27 cellular contexts compared by ENCODE assay signal in the genomic region with DNA sequence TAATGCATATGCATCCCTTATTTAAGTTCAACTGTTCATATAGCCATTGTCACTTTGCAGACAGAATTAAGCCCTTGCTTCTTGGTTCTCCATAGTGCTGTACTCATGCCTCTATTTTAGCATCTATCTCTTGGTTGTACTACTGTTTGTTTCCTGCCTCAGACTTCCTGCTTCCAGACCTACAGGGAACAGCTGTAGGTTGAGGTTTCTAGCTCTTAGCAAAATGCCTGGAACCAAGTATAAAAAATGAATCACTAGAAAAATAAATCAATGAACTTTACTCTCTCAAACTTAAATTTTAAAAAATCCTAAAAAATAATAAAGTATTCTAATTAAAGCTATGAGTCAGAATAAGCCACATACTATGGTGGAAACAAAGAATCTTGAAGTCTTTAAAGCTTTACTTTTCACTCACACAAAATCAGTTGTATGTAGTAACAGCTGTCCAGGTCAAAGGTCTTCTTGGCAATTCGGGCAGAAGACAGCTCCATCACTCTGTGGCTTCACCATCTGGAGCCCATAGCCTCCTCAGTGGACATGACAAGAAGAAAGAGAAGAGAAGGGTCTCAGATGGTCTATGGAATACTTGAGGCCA.
"Had no signal": no experiment of that assay in that cellular context is flagged by ENCODE, and none has a peak within 500 bp of the region (broad histone marks: within the 10 kb centered on the region; RNA-seq: fewer than 3 reads in every experiment).

No MANE protein-coding gene starts in this region.

- H3K4me1 Mint-ChIP-seq: activated naive CD8-positive, alpha-beta T cell treated with anti-CD3 and anti-CD28 coated beads for 36 hours had no signal

- ATAC-seq: activated CD4-positive, CD25-positive, alpha-beta regulatory T cell treated with anti-CD3 and anti-CD28 coated beads, Interleukin-2, amount 50 U/mL, for 24 hours; activated CD8-positive, alpha-beta T cell treated with anti-CD3 and anti-CD28 coated beads, Interleukin-2, amount 10 ng/mL, durations not matched to agents 7 days and 5 days; body of pancreas; Panc1; SK-N-SH treated with all-trans-retinoic acid at 6 μM for 48 hours had no signal

- H3K27me3 Mint-ChIP-seq: activated naive CD8-positive, alpha-beta T cell treated with anti-CD3 and anti-CD28 coated beads for 36 hours had no signal

- H3K36me3 Mint-ChIP-seq: activated naive CD8-positive, alpha-beta T cell treated with anti-CD3 and anti-CD28 coated beads for 36 hours had no signal

- H3K27me3 ChIP-seq: body of pancreas, SJSA1 had no signal

- H3K9me3 ChIP-seq: body of pancreas, SJSA1 had no signal

- H3K27ac ChIP-seq: body of pancreas, RWPE1, SJSA1 had no signal

- DNase-seq: activated CD4-positive, alpha-beta T cell treated with anti-CD3 and anti-CD28 coated beads for 48 hours; activated CD4-positive, alpha-beta T cell treated with anti-CD3 and anti-CD28 coated beads, Interleukin-2, amount 50 U/mL, for 4 hours; activated CD8-positive, alpha-beta memory T cell treated with anti-CD3 and anti-CD28 coated beads, Interleukin-2, amount 50 U/mL, for 48 hours; activated CD8-positive, alpha-beta T cell treated with anti-CD3 and anti-CD28 coated beads, Interleukin-2, amount 10 ng/mL, durations not matched to agents 7 days and 5 days; activated naive CD4-positive, alpha-beta T cell treated with Interleukin-2 at 50 U/mL for 16 hours; activated naive CD8-positive, alpha-beta T cell treated with anti-CD3 and anti-CD28 coated beads for 36 hours; activated T-cell treated with anti-CD3 and anti-CD28 coated beads, Interleukin-2, amount 50 U/mL, for 1 hour; anterior cingulate cortex; body of pancreas; central memory CD4-positive, alpha-beta T cell; KBM-7; NCI-H1105; NCI-H1436; NCI-H1694 treated with DMSO at 0.1 percent for 48 hours; NCI-H2029 treated with DMSO at 0.1 percent for 48 hours; NCI-H345; NCI-H510A treated with DMSO at 0.1 percent for 48 hours; NCI-H69; NK-92 treated with Interleukin-12 subunit alpha and Interleukin-12 subunit beta, amount 100 ng/mL, for 24 hours; OCI-M1; Right ventricle myocardium superior had no signal

- H3K4me3 Mint-ChIP-seq: activated CD8-positive, alpha-beta T cell treated with anti-CD3 and anti-CD28 coated beads, Interleukin-2, amount 10 ng/mL, durations not matched to agents 7 days and 5 days; activated naive CD8-positive, alpha-beta T cell treated with anti-CD3 and anti-CD28 coated beads for 36 hours; T-helper 1 cell treated with Interleukin-12 subunit alpha and Interleukin-12 subunit beta and Interleukin-4 antibody, amounts not matched to agents 30 μg/mL and 1 μg/mL, for 36 hours had no signal

- H3K27ac Mint-ChIP-seq: activated CD8-positive, alpha-beta T cell treated with anti-CD3 and anti-CD28 coated beads, Interleukin-2, amount 10 ng/mL, durations not matched to agents 7 days and 5 days; activated naive CD8-positive, alpha-beta T cell treated with anti-CD3 and anti-CD28 coated beads for 36 hours; T-helper 1 cell treated with Interleukin-12 subunit alpha and Interleukin-12 subunit beta and Interleukin-4 antibody, amounts not matched to agents 30 μg/mL and 1 μg/mL, for 36 hours had no signal

- H3K36me3 ChIP-seq: SJSA1 had no signal

- H3K4me1 ChIP-seq: body of pancreas, SJSA1 had no signal

- H3K4me3 ChIP-seq: body of pancreas, SJSA1 had no signal
